25 cellular contexts compared by ENCODE assay signal in genomic region chr4:188534917-188535316, GRCh38.
"Had no signal": no experiment of that assay in that cellular context is flagged by ENCODE, and none has a peak within 500 bp of the region (broad histone marks: within the 10 kb centered on the region; RNA-seq: fewer than 3 reads in every experiment).

No MANE protein-coding gene starts in this region.

- FAIRE-seq: endometrium had no signal

- H3K27me3 ChIP-seq: gastrocnemius medialis, neutrophil, sigmoid colon, spleen, suprapubic skin, transverse colon, upper lobe of right lung, uterus had no signal

- H3K9ac ChIP-seq: parathyroid adenoma had no signal

- H3K4me1 Mint-ChIP-seq: naive B cell; neural crest cell; stimulated activated naive B cell treated with anti-CD40 and anti-IgM and Interleukin-4, amounts not matched to agents 10 μg/mL and 1 μg/mL and 100 μg/mL, for 72 hours had no signal

- H3K9me3 ChIP-seq: gastrocnemius medialis, lower lobe of right lung, prostate gland, suprapubic skin, transverse colon, upper lobe of right lung, uterus had no signal

- H3K36me3 Mint-ChIP-seq: naive B cell; natural killer cell treated with Interleukin-12 subunit alpha and Interleukin-12 subunit beta and Interleukin-15 and Interleukin-18, amount 100 ng/mL, for 72 hours; stimulated activated naive B cell treated with anti-CD40 and anti-IgM and Interleukin-4, amounts not matched to agents 10 μg/mL and 1 μg/mL and 100 μg/mL, for 72 hours had no signal

- ATAC-seq: effector memory CD8-positive, alpha-beta T cell; gastrocnemius medialis; left colon; left ventricle myocardium superior; lower lobe of right lung; natural killer cell treated with Interleukin-12 subunit alpha and Interleukin-12 subunit beta and Interleukin-15 and Interleukin-18, amount 100 ng/mL, for 72 hours; right cardiac atrium; stimulated activated naive B cell treated with anti-CD40 and anti-IgM and Interleukin-4, amounts not matched to agents 10 μg/mL and 1 μg/mL and 100 μg/mL, for 72 hours; upper lobe of right lung had no signal

- H3K27me3 Mint-ChIP-seq: effector memory CD8-positive, alpha-beta T cell; naive B cell; natural killer cell treated with Interleukin-12 subunit alpha and Interleukin-12 subunit beta and Interleukin-15 and Interleukin-18, amount 100 ng/mL, for 72 hours; stimulated activated naive B cell treated with anti-CD40 and anti-IgM and Interleukin-4, amounts not matched to agents 10 μg/mL and 1 μg/mL and 100 μg/mL, for 72 hours; stimulated activated naive CD8-positive, alpha-beta T cell treated with anti-CD3 and anti-CD28 coated beads, Interleukin-15, Interleukin-2, amounts not matched to agents 100 ng/mL and 50 ng/mL, for 24 hours had no signal

- DNase-seq: cerebellar nuclear complex; cortex of kidney; effector memory CD8-positive, alpha-beta T cell; foreskin fibroblast; gastrocnemius medialis; head of caudate nucleus; left colon; left ventricle myocardium superior; lower lobe of right lung; naive B cell; right cardiac atrium; sigmoid colon; spleen; stimulated activated naive B cell treated with anti-CD40 and anti-IgM and Interleukin-4, amounts not matched to agents 10 μg/mL and 1 μg/mL and 100 μg/mL, for 72 hours; transverse colon; upper lobe of right lung; uterus had no signal

- H3K4me3 ChIP-seq: gastrocnemius medialis, lower lobe of right lung, prostate gland, sigmoid colon, spleen, suprapubic skin, transverse colon, upper lobe of right lung, uterus had no signal

- H3K4me1 ChIP-seq: gastrocnemius medialis, lower lobe of right lung, parathyroid adenoma, prostate gland, sigmoid colon, spleen, suprapubic skin, transverse colon, upper lobe of right lung, uterus had no signal

- H3K27ac ChIP-seq: gastrocnemius medialis, lower lobe of right lung, neutrophil, parathyroid adenoma, prostate gland, sigmoid colon, spleen, suprapubic skin, transverse colon, upper lobe of right lung, uterus had no signal

- H3K36me3 ChIP-seq: gastrocnemius medialis, lower lobe of right lung, neutrophil, prostate gland, sigmoid colon, spleen, suprapubic skin, transverse colon, upper lobe of right lung, uterus had no signal

- H3K27ac Mint-ChIP-seq: effector memory CD8-positive, alpha-beta T cell; naive B cell; natural killer cell treated with Interleukin-12 subunit alpha and Interleukin-12 subunit beta and Interleukin-15 and Interleukin-18, amount 100 ng/mL, for 72 hours; stimulated activated naive B cell treated with anti-CD40 and anti-IgM and Interleukin-4, amounts not matched to agents 10 μg/mL and 1 μg/mL and 100 μg/mL, for 72 hours; stimulated activated naive CD8-positive, alpha-beta T cell treated with anti-CD3 and anti-CD28 coated beads, Interleukin-15, Interleukin-2, amounts not matched to agents 100 ng/mL and 50 ng/mL, for 24 hours had no signal

- H3K4me3 Mint-ChIP-seq: effector memory CD8-positive, alpha-beta T cell; naive B cell; natural killer cell treated with Interleukin-12 subunit alpha and Interleukin-12 subunit beta and Interleukin-15 and Interleukin-18, amount 100 ng/mL, for 72 hours; neural crest cell; stimulated activated naive B cell treated with anti-CD40 and anti-IgM and Interleukin-4, amounts not matched to agents 10 μg/mL and 1 μg/mL and 100 μg/mL, for 72 hours; stimulated activated naive CD8-positive, alpha-beta T cell treated with anti-CD3 and anti-CD28 coated beads, Interleukin-15, Interleukin-2, amounts not matched to agents 100 ng/mL and 50 ng/mL, for 24 hours had no signal
